In genomic region chr20:2767768-2768631, GRCh38 we compare ENCODE assay signal across 1 cellular context.
TF ChIP-seq lines count a peak whose summit lies in the region.

No MANE protein-coding gene starts in this region.

TF ChIP-seq in H1, 55 proteins besides CTCF, POLR2A, EP300 and RAD21:
- TF ChIP-seq KDM4A (IDR thresholded peaks at IDR 0.05; ENCODE audit: low read depth, low read length, severe bottlenecking) (no peak), CBX8 (IDR thresholded peaks at IDR 0.05; ENCODE audit: borderline replicate concordance, low read depth, low read length) (no peak), TAF7 (optimal IDR thresholded peaks at IDR 0.05; ENCODE audit: borderline replicate concordance, low read depth, low read length) (no peak), ZNF274 (IDR thresholded peaks at IDR 0.05; ENCODE audit: borderline replicate concordance, extremely low read depth, low read length) (no peak), MAX (IDR thresholded peaks at IDR 0.05) (no peak), SIX5 (IDR thresholded peaks at IDR 0.05; ENCODE audit: low read depth, low read length) (no peak), JUN (IDR thresholded peaks at IDR 0.05; ENCODE audit: low read depth, low read length) (no peak), SUZ12 (IDR thresholded peaks at IDR 0.05; ENCODE audit: low read length) (no peak; the same call in 1 of the 2 replicates), CHD1 (IDR thresholded peaks at IDR 0.05; ENCODE audit: low read depth, low read length) (no peak), POLR2AphosphoS5 (IDR thresholded peaks at IDR 0.05; ENCODE audit: low read depth, low read length) (no peak), BCL11A (IDR thresholded peaks at IDR 0.05; ENCODE audit: low read depth in 2 of 2, low read length in 2 of 2) (no peak), CTBP2 (IDR thresholded peaks at IDR 0.05; ENCODE audit: borderline replicate concordance, insufficient read depth, insufficient read length, low read length) (no peak), SIRT6 (IDR thresholded peaks at IDR 0.05; ENCODE audit: low read length) (no peak), SRF (IDR thresholded peaks at IDR 0.05; ENCODE audit: low read depth, low read length) (no peak)
- TF ChIP-seq, protein P1, sequence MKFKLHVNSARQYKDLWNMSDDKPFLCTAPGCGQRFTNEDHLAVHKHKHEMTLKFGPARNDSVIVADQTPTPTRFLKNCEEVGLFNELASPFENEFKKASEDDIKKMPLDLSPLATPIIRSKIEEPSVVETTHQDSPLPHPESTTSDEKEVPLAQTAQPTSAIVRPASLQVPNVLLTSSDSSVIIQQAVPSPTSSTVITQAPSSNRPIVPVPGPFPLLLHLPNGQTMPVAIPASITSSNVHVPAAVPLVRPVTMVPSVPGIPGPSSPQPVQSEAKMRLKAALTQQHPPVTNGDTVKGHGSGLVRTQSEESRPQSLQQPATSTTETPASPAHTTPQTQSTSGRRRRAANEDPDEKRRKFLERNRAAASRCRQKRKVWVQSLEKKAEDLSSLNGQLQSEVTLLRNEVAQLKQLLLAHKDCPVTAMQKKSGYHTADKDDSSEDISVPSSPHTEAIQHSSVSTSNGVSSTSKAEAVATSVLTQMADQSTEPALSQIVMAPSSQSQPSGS (IDR thresholded peaks at IDR 0.05; ENCODE audit: low read length) = no peak
